ENCODE assay signal across 28 cellular contexts in the genomic region with DNA sequence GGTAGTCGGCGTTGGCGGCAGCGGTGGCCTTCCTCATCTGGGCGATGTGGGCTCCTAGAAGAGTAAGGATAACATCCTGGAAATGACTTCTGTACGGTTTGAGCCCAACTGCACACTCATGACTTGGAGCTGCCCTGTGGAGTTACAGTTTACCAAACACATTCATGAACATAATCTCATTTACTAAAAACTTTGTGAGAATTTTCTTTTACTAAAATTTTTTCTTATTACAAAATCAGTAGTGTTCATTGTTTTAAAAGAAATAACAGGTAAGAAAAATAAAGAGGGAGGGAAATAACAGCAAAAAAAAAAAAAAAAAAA. TPM values are rescaled to one million over a fixed set of nuclear protein-coding genes. Genes with fewer than 3 reads are reported as not detected.
DNase-seq lines count a peak whose midpoint lies in the region; ATAC-seq and TF ChIP-seq lines count a peak whose summit lies in the region.
"Had no signal": no experiment of that assay in that cellular context is flagged by ENCODE, and none has a peak within 500 bp of the region (broad histone marks: within the 10 kb centered on the region; RNA-seq: fewer than 3 reads in every experiment).

No MANE protein-coding gene starts in this region.

- CTCF ChIA-PET in WTC11 (lab: Charles Lee) = interaction anchor here (0.6 to 1.1 kb wide), 4 partner anchors 11 to 161 kb away, joined by 3 to 4 read pairs (median 4); partner anchors contain the start of gene XPA
- CTCF ChIA-PET in naive thymus-derived CD4-positive, alpha-beta T cell (lab: Charles Lee) = interaction anchor here (0.8 kb wide), 1 partner anchor 15 kb away, joined by 3 read pairs; no protein-coding TSS in a partner anchor

- ATAC-seq in stimulated activated naive CD8-positive, alpha-beta T cell treated with anti-CD3 and anti-CD28 coated beads, Interleukin-15, amount 100 ng/mL, for 72 hours = no peak
- ATAC-seq in stimulated activated naive CD8-positive, alpha-beta T cell treated with anti-CD3 and anti-CD28 coated beads, Interleukin-15, Interleukin-2, amounts not matched to agents 100 U/mL and 50 U/mL, for 24 hours = no peak
- no peak for ATAC-seq in WTC11
- no peak for ATAC-seq in naive thymus-derived CD4-positive, alpha-beta T cell
- ATAC-seq: left colon, pancreas had no signal

- H3K36me3 Mint-ChIP-seq in WTC11 = 0 out of 2 replicates have a peak, but pooled peaks cover 2% of the 10 kb centered on the region
- H3K36me3 Mint-ChIP-seq in naive thymus-derived CD4-positive, alpha-beta T cell = peaks cover 0 to 4% (median 4%) of the 10 kb centered on the region in 5 donors
- H3K36me3 Mint-ChIP-seq: activated naive CD4-positive, alpha-beta T cell treated with anti-CD3 and anti-CD28 coated beads, Interleukin-2, amount 50 U/mL, for 24 hours had no signal

- H3K9me3 Mint-ChIP-seq in stimulated activated naive CD8-positive, alpha-beta T cell treated with anti-CD3 and anti-CD28 coated beads, Interleukin-15, amount 100 ng/mL, for 72 hours = no peaks in the 10 kb centered on the region
- no peaks in the 10 kb centered on the region for H3K9me3 Mint-ChIP-seq in WTC11
- peaks cover 0 to 9% (median 0%) of the 10 kb centered on the region in 11 donors for H3K9me3 Mint-ChIP-seq in naive thymus-derived CD4-positive, alpha-beta T cell
- H3K9me3 Mint-ChIP-seq: activated CD4-positive, alpha-beta T cell treated with anti-CD3 and anti-CD28 coated beads, Interleukin-2, amount 10 ng/mL, durations not matched to agents 24 days and 14 days; activated naive CD4-positive, alpha-beta T cell treated with anti-CD3 and anti-CD28 coated beads, Interleukin-2, amount 50 U/mL, for 24 hours; nephron had no signal

- H3K9me3 ChIP-seq in naive thymus-derived CD4-positive, alpha-beta T cell (ENCODE audit: control insufficient read depth in 2 of 3, low read length in 3 of 3) = no peaks in the 10 kb centered on the region
- H3K9me3 ChIP-seq: pancreas, tibial nerve had no signal

- H3K4me1 ChIP-seq in naive thymus-derived CD4-positive, alpha-beta T cell (ENCODE audit: control insufficient read depth in 2 of 2, insufficient read depth in 2 of 2, low read length in 2 of 2) = peaks cover 0 to 6% of the 10 kb centered on the region in 2 donors
- H3K4me1 ChIP-seq: pancreas had no signal

- no peak overlapping the region for H3K27ac ChIP-seq in naive thymus-derived CD4-positive, alpha-beta T cell (ENCODE audit: low read depth, low read length)
- H3K27ac ChIP-seq: C4-2B, pancreas, tibial nerve, WERI-Rb-1 had no signal

- DNase-seq in stimulated activated naive CD8-positive, alpha-beta T cell treated with anti-CD3 and anti-CD28 coated beads, Interleukin-15, amount 100 ng/mL, for 72 hours = no peak
- no peak for DNase-seq in stimulated activated naive CD8-positive, alpha-beta T cell treated with anti-CD3 and anti-CD28 coated beads, Interleukin-15, Interleukin-2, amounts not matched to agents 100 U/mL and 50 U/mL, for 24 hours
- DNase-seq in WTC11 (ENCODE audit: low spot score) = no peak
- DNase-seq in naive thymus-derived CD4-positive, alpha-beta T cell = peak in 1 of 9 donors; percentile 17
- no peak for DNase-seq in G401 (ENCODE audit: low spot score)
- DNase-seq in stimulated activated CD4-positive, alpha-beta T cell treated with anti-CD3 and anti-CD28 coated beads, Interleukin-1b, Interleukin-23, amount 100 ng/mL, for 48 hours = no peak
- no peak for DNase-seq in DMS153 treated with DMSO at 0.1 percent for 48 hours (lab: John Stamatoyannopoulos, UW; ENCODE audit: unreplicated experiment)
- DNase-seq: aorta, COR-L47, hippocampal formation, left colon, mammary epithelial cell, NCI-H1105, NCI-H187, NCI-H2171 treated with DMSO at 0.1 percent for 48 hours, NCI-H510A, small intestine, SW 1271, T-helper 9 cell, WERI-Rb-1 had no signal

- H3K27me3 ChIP-seq in naive thymus-derived CD4-positive, alpha-beta T cell (ENCODE audit: control insufficient read depth in 2 of 2, insufficient read depth in 2 of 2, low read length in 2 of 2) = peaks cover 8 to 42% of the 10 kb centered on the region in 2 donors

- peaks cover 28% of the 10 kb centered on the region for H3K4me1 Mint-ChIP-seq in stimulated activated naive CD8-positive, alpha-beta T cell treated with anti-CD3 and anti-CD28 coated beads, Interleukin-15, amount 100 ng/mL, for 72 hours
- peaks cover 30% of the 10 kb centered on the region for H3K4me1 Mint-ChIP-seq in WTC11
- peaks cover 8 to 27% (median 13%) of the 10 kb centered on the region in 7 donors for H3K4me1 Mint-ChIP-seq in naive thymus-derived CD4-positive, alpha-beta T cell

- TF ChIP-seq CTCF in WTC11 (IDR thresholded peaks at IDR 0.05) = no peak

- peaks cover 96% of the 10 kb centered on the region for H3K27me3 Mint-ChIP-seq in stimulated activated naive CD8-positive, alpha-beta T cell treated with anti-CD3 and anti-CD28 coated beads, Interleukin-15, amount 100 ng/mL, for 72 hours
- H3K27me3 Mint-ChIP-seq in WTC11 (ENCODE audit: low read depth) = peaks cover 90% of the 10 kb centered on the region
- peaks cover 69 to 82% (median 74%) of the 10 kb centered on the region in 5 donors for H3K27me3 Mint-ChIP-seq in naive thymus-derived CD4-positive, alpha-beta T cell

- H3K27ac Mint-ChIP-seq in stimulated activated naive CD8-positive, alpha-beta T cell treated with anti-CD3 and anti-CD28 coated beads, Interleukin-15, amount 100 ng/mL, for 72 hours = no peak overlapping the region
- no peak overlapping the region for H3K27ac Mint-ChIP-seq in WTC11
- H3K27ac Mint-ChIP-seq in naive thymus-derived CD4-positive, alpha-beta T cell = no peak overlapping the region
- H3K27ac Mint-ChIP-seq: activated naive CD4-positive, alpha-beta T cell treated with anti-CD3 and anti-CD28 coated beads, Interleukin-2, amount 50 U/mL, for 24 hours; nephron had no signal

- in situ Hi-C loops in G401 (cut with HindIII; ENCODE audit: low sequenced_read_pairs) = no loop called here

- H3K36me3 ChIP-seq in naive thymus-derived CD4-positive, alpha-beta T cell (ENCODE audit: control insufficient read depth in 2 of 3, insufficient read depth in 3 of 3, low read length in 3 of 3) = no peaks in the 10 kb centered on the region
- H3K36me3 ChIP-seq: pancreas, tibial nerve had no signal

- POLR2A ChIA-PET in WTC11 (lab: Charles Lee) = no interaction called here
- POLR2A ChIA-PET in naive thymus-derived CD4-positive, alpha-beta T cell (lab: Charles Lee) = interaction anchor here (0.7 to 1.7 kb wide), 2 partner anchors 12 to 198 kb away, joined by 3 to 6 read pairs; no protein-coding TSS in a partner anchor

- no peak overlapping the region for H3K4me3 ChIP-seq in naive thymus-derived CD4-positive, alpha-beta T cell (ENCODE audit: low read length)
- H3K4me3 ChIP-seq: pancreas, tibial nerve had no signal

- H3K4me3 Mint-ChIP-seq in stimulated activated naive CD8-positive, alpha-beta T cell treated with anti-CD3 and anti-CD28 coated beads, Interleukin-15, amount 100 ng/mL, for 72 hours = peak overlapping the region; percentile 46 to 49
- peak overlapping the region; percentile 58 for H3K4me3 Mint-ChIP-seq in WTC11
- H3K4me3 Mint-ChIP-seq in naive thymus-derived CD4-positive, alpha-beta T cell = peak overlapping the region in 7 of 10 donors; percentile 38 to 64 (median 50)
- H3K4me3 Mint-ChIP-seq: activated CD4-positive, alpha-beta T cell treated with anti-CD3 and anti-CD28 coated beads, Interleukin-2, amount 10 ng/mL, durations not matched to agents 24 days and 14 days; nephron had no signal

- intact Hi-C loops in naive thymus-derived CD4-positive, alpha-beta T cell (cut with micrococcal nuclease) = loop anchor here in 1 of 2 donors (2.0 kb wide), 1 partner anchor 14 kb away; no protein-coding TSS in a partner anchor

TF ChIP-seq in WTC11, 78 proteins besides CTCF, POLR2A, EP300 and RAD21:
- no peak for TF ChIP-seq SMAD4 (CRISPR knock-in tag; IDR thresholded peaks at IDR 0.05)
TF ChIP-seq in WTC11: peak in this region for 0.

RNA-seq across cellular contexts. Expression of gene FOXE1, which starts 5.3 kb away (rescaled TPM):
- 0.05 to 0.09 TPM (median 0.07 TPM) in 3 replicates for total RNA-seq in WTC11 (2021)
- not detected for total RNA-seq in naive thymus-derived CD4-positive, alpha-beta T cell
- polyA plus RNA-seq in naive thymus-derived CD4-positive, alpha-beta T cell = under 1 TPM in 1 of 2 donors, not detected in 1; 0.05 TPM
- not detected in 2 replicates for total RNA-seq in G401 (2014; rRNA removed; shearing (Covaris generic))
- total RNA-seq: activated CD4-positive, alpha-beta T cell treated with anti-CD3 and anti-CD28 coated beads, Interleukin-2, amount 10 ng/mL, durations not matched to agents 24 days and 14 days; aorta; endothelial cell of umbilical vein; mucosa of gallbladder; tibial nerve had no signal
- polyA plus RNA-seq: aorta, endothelial cell of umbilical vein, small intestine had no signal
